ENCODE assay signal across 20 cellular contexts in the genomic region with DNA sequence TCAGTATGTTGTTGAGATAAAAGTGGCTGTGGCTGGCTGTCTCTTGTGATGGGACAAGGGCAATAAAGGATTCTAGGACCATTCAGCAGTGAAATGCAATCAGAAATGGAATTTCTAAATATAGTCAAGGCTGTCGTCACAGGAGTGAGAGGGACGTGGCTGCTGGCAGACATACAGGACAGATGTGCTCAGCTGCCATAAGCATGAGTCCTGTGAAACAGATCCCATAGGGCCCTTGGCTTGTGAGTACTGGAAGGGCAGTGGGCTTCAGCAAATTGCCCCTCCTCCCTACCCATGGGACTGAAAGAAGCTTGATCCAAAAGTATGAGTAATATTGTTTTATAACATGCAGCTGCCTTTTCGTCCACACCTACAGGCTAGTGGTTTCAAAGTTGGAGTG. TPM values are rescaled to one million over a fixed set of nuclear protein-coding genes. Genes with fewer than 3 reads are reported as not detected.
DNase-seq lines count a peak whose midpoint lies in the region; ATAC-seq and TF ChIP-seq lines count a peak whose summit lies in the region.
"Had no signal": no experiment of that assay in that cellular context is flagged by ENCODE, and none has a peak within 500 bp of the region (broad histone marks: within the 10 kb centered on the region; RNA-seq: fewer than 3 reads in every experiment).

No MANE protein-coding gene starts in this region.

- no peaks in the 10 kb centered on the region for H3K27me3 ChIP-seq in MG63
- no peaks in the 10 kb centered on the region for H3K27me3 ChIP-seq in skeletal muscle tissue (ENCODE audit: control insufficient read depth in 3 of 3, insufficient read depth in 3 of 3, low read length in 3 of 3)
- H3K27me3 ChIP-seq: breast epithelium, testis had no signal

- H3K4me3 ChIP-seq in MG63 = no peak overlapping the region
- H3K4me3 ChIP-seq in skeletal muscle tissue (ENCODE audit: low read length in 3 of 3) = no peak overlapping the region
- H3K4me3 ChIP-seq: breast epithelium, K562, testis had no signal

- peak overlapping the region; percentile 74 for H3K27ac Mint-ChIP-seq in glutamatergic neuron (ENCODE audit: unreplicated experiment)
- H3K27ac Mint-ChIP-seq: activated CD4-positive, alpha-beta memory T cell treated with anti-CD3 and anti-CD28 coated beads for 36 hours; activated naive CD8-positive, alpha-beta T cell treated with anti-CD3 and anti-CD28 coated beads for 36 hours had no signal

- peak; percentile 38 for DNase-seq in MG63
- peak; percentile 52 for DNase-seq in glutamatergic neuron
- DNase-seq in germinal center (ENCODE audit: low spot score) = no peak
- no peak for DNase-seq in activated CD4-positive, alpha-beta T cell treated with anti-CD3 and anti-CD28 coated beads, Interleukin-2, amount 50 U/mL, for 4 hours
- DNase-seq: activated CD4-positive, alpha-beta memory T cell treated with anti-CD3 and anti-CD28 coated beads for 36 hours; activated naive CD8-positive, alpha-beta T cell treated with anti-CD3 and anti-CD28 coated beads for 36 hours; activated T-cell treated with anti-CD3 and anti-CD28 coated beads, Interleukin-2, amount 50 U/mL, for 48 hours; CD4-positive, alpha-beta memory T cell; effector CD8-positive, alpha-beta T cell; EL; immature natural killer cell; mesendoderm; NCI-H1105; NCI-H748 treated with DMSO at 0.1 percent for 48 hours; testis had no signal

- no peaks in the 10 kb centered on the region for H3K36me3 Mint-ChIP-seq in glutamatergic neuron (ENCODE audit: unreplicated experiment)

- peaks cover 19% of the 10 kb centered on the region for H3K27me3 Mint-ChIP-seq in glutamatergic neuron (ENCODE audit: unreplicated experiment)
- H3K27me3 Mint-ChIP-seq: activated CD4-positive, alpha-beta memory T cell treated with anti-CD3 and anti-CD28 coated beads for 36 hours; activated naive CD8-positive, alpha-beta T cell treated with anti-CD3 and anti-CD28 coated beads for 36 hours; CD4-positive, alpha-beta memory T cell had no signal

- H3K9ac ChIP-seq in skeletal muscle tissue (ENCODE audit: low read depth in 1 of 3, low read length in 3 of 3) = peak overlapping the region in 1 of 3 donors; percentile 50

- H3K4me1 ChIP-seq in skeletal muscle tissue (ENCODE audit: control insufficient read depth in 3 of 3, insufficient read depth in 3 of 3, low read length in 3 of 3) = peaks cover 15 to 28% (median 27%) of the 10 kb centered on the region in 3 donors

- peak overlapping the region; percentile 59 for H3K27ac ChIP-seq in skeletal muscle tissue (ENCODE audit: low read depth, low read length)
- H3K27ac ChIP-seq: breast epithelium, testis had no signal

- H3K9me3 ChIP-seq in MG63 (no peaks in the 10 kb centered on the region), skeletal muscle tissue (ENCODE audit: control insufficient read depth in 3 of 3, low read length in 3 of 3) (no peaks in the 10 kb centered on the region)
- H3K9me3 ChIP-seq: breast epithelium, testis had no signal

- ATAC-seq in GM18502 (IDR thresholded peaks at IDR 0.05; ENCODE audit: poor library complexity, unreplicated experiment) = no peak
- ATAC-seq: K562 had no signal

- no peak for TF ChIP-seq CTCF in glutamatergic neuron (IDR thresholded peaks at IDR 0.05; ENCODE audit: partially characterized antibody, unreplicated experiment)

- H3K36me3 ChIP-seq in MG63 (no peaks in the 10 kb centered on the region), skeletal muscle tissue (ENCODE audit: control insufficient read depth in 3 of 3, insufficient read depth in 3 of 3, low read length in 3 of 3) (peaks cover 24 to 34% (median 32%) of the 10 kb centered on the region in 3 donors)
- H3K36me3 ChIP-seq: breast epithelium had no signal

- H3K4me1 Mint-ChIP-seq in glutamatergic neuron (ENCODE audit: low read depth, unreplicated experiment) = peaks cover 34% of the 10 kb centered on the region

- H3K9me3 Mint-ChIP-seq in glutamatergic neuron (ENCODE audit: unreplicated experiment) = peaks cover 15% of the 10 kb centered on the region
- H3K9me3 Mint-ChIP-seq: activated CD4-positive, alpha-beta memory T cell treated with anti-CD3 and anti-CD28 coated beads for 36 hours; activated naive CD8-positive, alpha-beta T cell treated with anti-CD3 and anti-CD28 coated beads for 36 hours; CD4-positive, alpha-beta memory T cell; immature natural killer cell; neural crest cell had no signal

- H3K4me3 Mint-ChIP-seq in glutamatergic neuron (ENCODE audit: unreplicated experiment) = peak overlapping the region; percentile 55
- H3K4me3 Mint-ChIP-seq: activated CD4-positive, alpha-beta memory T cell treated with anti-CD3 and anti-CD28 coated beads for 36 hours; activated naive CD8-positive, alpha-beta T cell treated with anti-CD3 and anti-CD28 coated beads for 36 hours; immature natural killer cell had no signal

RNA-seq across cellular contexts. Expression of a gene that starts 4.2 kb away (rescaled TPM):
- 7.1 and 8.5 TPM in 2 replicates for total RNA-seq in MG63 (2014; rRNA removed; shearing (Covaris generic); ENCODE audit: low replicate concordance)
- total RNA-seq in glutamatergic neuron (ENCODE audit: unreplicated experiment) = 22.3 TPM
- total RNA-seq in skeletal muscle tissue = 4.2 TPM

RNA-seq across cellular contexts. Expression of a gene that starts 31.9 kb away (rescaled TPM):
- 1.7 and 8.3 TPM in 2 replicates for total RNA-seq in MG63 (2014; rRNA removed; shearing (Covaris generic); ENCODE audit: low replicate concordance)
- total RNA-seq in glutamatergic neuron (ENCODE audit: unreplicated experiment) (5.7 TPM), skeletal muscle tissue (5.2 TPM)

RNA-seq across cellular contexts. Expression of a gene that starts 45.9 kb away (rescaled TPM):
- total RNA-seq in MG63 (2014; rRNA removed; shearing (Covaris generic); ENCODE audit: low replicate concordance) = 9.2 and 14.1 TPM in 2 replicates
- total RNA-seq in glutamatergic neuron (ENCODE audit: unreplicated experiment) (25.7 TPM), skeletal muscle tissue (3.7 TPM)

RNA-seq across cellular contexts. Expression of a gene that starts 51.2 kb away (rescaled TPM):
- 1.8 and 3.9 TPM in 2 replicates for total RNA-seq in MG63 (2014; rRNA removed; shearing (Covaris generic); ENCODE audit: low replicate concordance)
- total RNA-seq in glutamatergic neuron (ENCODE audit: unreplicated experiment) (15.4 TPM), skeletal muscle tissue (6.3 TPM)

RNA-seq across cellular contexts. Expression of a gene that starts 58.0 kb away (rescaled TPM):
- 12.6 and 16.2 TPM in 2 replicates for total RNA-seq in MG63 (2014; rRNA removed; shearing (Covaris generic); ENCODE audit: low replicate concordance)
- total RNA-seq in glutamatergic neuron (ENCODE audit: unreplicated experiment) = 119 TPM
- total RNA-seq in skeletal muscle tissue = 29.7 TPM

Comparison
In these comparisons a context has a peak if more than half of its experiments do, and no peak if none do; other contexts are left out.
1. DNase-seq: peak in MG63 (single experiment) and glutamatergic neuron (single experiment); none in germinal center (single experiment) and activated CD4-positive, alpha-beta T cell treated with anti-CD3 and anti-CD28 coated beads, Interleukin-2, amount 50 U/mL, for 4 hours (0 of 2).